In genomic region chr9:136470356-136470755, GRCh38 we compare ENCODE assay signal across 5 cellular contexts.
"Had no signal": no experiment of that assay in that cellular context is flagged by ENCODE, and none has a peak within 500 bp of the region (broad histone marks: within the 10 kb centered on the region; RNA-seq: fewer than 3 reads in every experiment).

No MANE protein-coding gene starts in this region.

- H3K4me1 Mint-ChIP-seq: H9 had no signal

- H3K4me3 Mint-ChIP-seq: H9 had no signal

- H3K27ac Mint-ChIP-seq: H9 had no signal

- H3K27ac ChIP-seq: GM23248 had no signal

- DNase-seq: GM23248, H9, HCEC 1CT, IMR-90, KG1 had no signal

- H3K9me3 Mint-ChIP-seq: H9 had no signal
